8 cellular contexts compared by ENCODE assay signal in the genomic region with DNA sequence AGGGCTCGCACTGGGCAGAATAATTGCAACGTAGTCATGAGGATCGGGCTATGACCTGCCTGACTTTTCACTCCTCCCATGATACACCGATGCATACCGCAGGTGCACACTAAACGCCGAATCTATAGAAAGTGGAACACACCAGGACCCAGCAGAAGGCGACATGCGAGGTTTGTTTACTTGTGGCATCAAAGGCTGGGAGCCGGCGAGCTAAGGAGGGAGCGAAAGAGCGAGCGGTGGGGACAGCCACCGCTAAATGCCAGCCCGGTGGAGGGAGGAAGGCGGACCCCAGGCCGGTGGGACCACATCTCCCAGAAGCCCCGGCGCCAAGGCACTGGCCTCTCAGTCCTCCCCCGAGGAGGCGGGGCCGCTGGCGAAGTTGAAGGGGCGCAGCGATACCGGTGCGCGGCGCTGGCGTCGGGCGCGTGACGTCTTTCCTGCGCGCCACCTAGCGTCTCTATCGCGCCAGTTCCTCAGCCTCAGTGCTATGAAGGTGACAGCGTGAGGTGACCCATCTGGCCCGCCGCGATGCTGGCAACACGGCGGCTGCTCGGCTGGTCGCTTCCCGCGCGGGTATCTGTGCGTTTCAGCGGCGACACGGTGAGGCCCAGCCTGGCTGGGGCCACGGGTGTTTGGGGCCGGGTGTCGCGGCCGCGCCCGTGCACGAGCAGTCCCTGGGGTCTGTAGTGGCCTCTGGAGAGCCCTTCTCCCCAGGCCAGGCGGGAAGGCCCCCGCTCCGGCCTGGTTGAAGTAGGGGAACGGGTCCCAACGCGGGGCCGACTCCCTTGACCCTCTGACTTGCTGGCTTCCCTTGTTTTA. TPM values are rescaled to one million over a fixed set of nuclear protein-coding genes. Genes with fewer than 3 reads are reported as not detected.
DNase-seq lines count a peak whose midpoint lies in the region; ATAC-seq and TF ChIP-seq lines count a peak whose summit lies in the region.

A gene (plus strand): TSS at position 460 of the 819 bp plus-strand sequence. CDS start 69 bp downstream, at position 529.

- intact Hi-C loops in cardiac septum (cut with DNase I) (loop anchor here (1.0 kb wide), 1 partner anchor 22 kb away; no protein-coding TSS in a partner anchor), posterior vena cava (cut with DNase I) (no loop called here), upper lobe of right lung (cut with DNase I) (no loop called here)

- peaks cover 33% of the 10 kb centered on the region for H3K36me3 ChIP-seq in upper lobe of right lung

- no peaks in the 10 kb centered on the region for H3K9me3 ChIP-seq in upper lobe of right lung

- H3K27ac ChIP-seq in adipose tissue (ENCODE audit: low read depth, low read length) (no peak within 1 kb of the TSS), upper lobe of right lung (peak within 1 kb of the TSS; percentile 91)

- peak; percentile 83 for TF ChIP-seq CTCF in GM12874 (IDR thresholded peaks at IDR 0.05; ENCODE audit: insufficient read depth, low read depth, low read length)
- peak; percentile 68 for TF ChIP-seq CTCF in upper lobe of right lung (IDR thresholded peaks at IDR 0.05)

- H3K4me3 ChIP-seq in upper lobe of right lung: peak within 1 kb of the TSS; percentile 99

- peak; percentile 95 for DNase-seq in NCI-H1436 (lab: John Stamatoyannopoulos, UW)
- DNase-seq in T follicular helper cell (ENCODE audit: low read depth): peak; percentile 92
- peak; percentile 98 for DNase-seq in cardiac septum (ENCODE audit: low spot score)
- peak; percentile 99 for DNase-seq in posterior vena cava (ENCODE audit: low spot score)
- peak; percentile 99 for DNase-seq in upper lobe of right lung

- ATAC-seq in HG02763 (IDR thresholded peaks at IDR 0.05; ENCODE audit: unreplicated experiment) (peak; percentile 95), upper lobe of right lung (peak; percentile 98)

- H3K27me3 ChIP-seq in upper lobe of right lung: no peaks in the 10 kb centered on the region

- WGBS in adipose tissue, 3 donors: 0 to 1% (median 1%) methylated on average over 69 to 70 of the region's 70 CpGs

- peaks cover 20% of the 10 kb centered on the region for H3K4me1 ChIP-seq in upper lobe of right lung

RNA-seq across cellular contexts. Expression of the gene that starts here (rescaled TPM):
- 100 to 1,000 TPM; 122 to 177 (median 125) TPM for polyA plus RNA-seq in adipose tissue
- total RNA-seq in cardiac septum (486 TPM), posterior vena cava (100 to 1,000 TPM; 112 to 116 TPM), upper lobe of right lung (141 TPM)
